Comparison of ENCODE assay signal across 11 cellular contexts in the genomic region with DNA sequence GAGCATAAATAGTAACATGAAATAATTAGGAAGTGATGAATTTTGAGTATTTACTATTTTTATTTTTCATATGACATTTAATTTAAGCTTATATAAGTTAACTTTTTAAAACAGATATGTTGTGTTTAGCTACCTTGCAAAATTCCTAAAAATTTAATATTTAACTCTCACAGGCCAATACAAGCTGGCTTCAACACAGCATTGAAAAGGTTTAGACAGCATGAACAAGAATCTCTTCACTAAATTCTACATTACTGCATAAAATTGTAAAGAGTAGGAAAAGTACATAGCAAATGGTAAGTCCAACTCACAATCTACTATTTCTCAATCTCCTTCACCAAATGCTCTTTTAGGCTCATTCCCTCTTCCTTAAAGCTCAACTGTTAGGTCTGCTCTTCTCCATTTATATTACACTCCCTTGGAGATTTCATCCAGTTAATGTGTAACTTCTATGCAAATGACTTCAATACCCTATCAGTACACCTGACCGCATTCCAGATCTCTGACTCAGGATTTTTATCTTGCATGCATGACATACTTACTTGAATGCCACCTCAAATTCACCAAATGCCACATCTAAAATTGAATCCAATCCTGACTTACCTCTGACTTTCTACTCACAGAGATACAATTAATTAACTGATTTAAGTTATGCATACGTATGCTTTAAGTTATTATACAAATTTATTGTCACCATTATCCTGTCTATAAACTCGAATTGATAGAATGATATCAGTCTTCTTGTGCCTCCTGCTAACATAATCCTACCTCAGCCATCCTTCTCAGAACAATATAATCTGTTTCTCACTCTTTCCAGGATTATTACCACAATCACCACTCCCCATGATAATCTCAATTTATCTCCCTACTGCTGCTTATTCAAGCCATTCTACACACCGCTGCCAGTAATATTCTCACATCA.
DNase-seq lines count a peak whose midpoint lies in the region; ATAC-seq, FAIRE-seq and TF ChIP-seq lines count a peak whose summit lies in the region.
"Had no signal": no experiment of that assay in that cellular context is flagged by ENCODE, and none has a peak within 500 bp of the region (broad histone marks: within the 10 kb centered on the region; RNA-seq: fewer than 3 reads in every experiment).

No MANE protein-coding gene starts in this region.

- H2AFZ ChIP-seq in HCT116 (ENCODE audit: low read depth, low read length, poor library complexity, severe bottlenecking): no peak overlapping the region

- peak; percentile 96 for ATAC-seq in HCT116
- ATAC-seq in RWPE2 (ENCODE audit: low read depth): peak; percentile 91
- ATAC-seq in GM21576 (IDR thresholded peaks at IDR 0.05; ENCODE audit: unreplicated experiment): no peak
- ATAC-seq: stimulated activated naive CD8-positive, alpha-beta T cell treated with anti-CD3 and anti-CD28 coated beads, Interleukin-15, amount 100 ng/mL, for 72 hours had no signal

- 93 to 94% methylated on average over 4 of the region's 4 CpGs for WGBS in thyroid gland, 2 donors

- TF ChIP-seq CTCF in HCT116 (IDR thresholded peaks at IDR 0.05 in 2 of 3, conservative IDR thresholded peaks at IDR 0.05 in 1 of 3; ENCODE audit: borderline replicate concordance in 1 of 3, insufficient read depth in 1 of 3, low read depth in 2 of 3, low read length in 2 of 3) (no peak), RWPE2 (IDR thresholded peaks at IDR 0.05; ENCODE audit: poor library complexity, severe bottlenecking) (no peak), thyroid gland (IDR thresholded peaks at IDR 0.05) (no peak)

- intact Hi-C loops in HCT116 (cut with micrococcal nuclease): no loop called here
- intact Hi-C loops in thyroid gland (cut with DNase I): no loop called here
- intact Hi-C loops in head of caudate nucleus (cut with DNase I): no loop called here

- H3K4me1 ChIP-seq in HCT116 (ENCODE audit: control insufficient read depth in 1 of 2, insufficient read depth in 2 of 2, low read length in 2 of 2) (peaks cover 18 to 26% of the 10 kb centered on the region in 2 experiments), RWPE2 (ENCODE audit: insufficient read depth, poor library complexity, severe bottlenecking) (peaks cover 19% of the 10 kb centered on the region), thyroid gland (peaks cover 9 to 16% of the 10 kb centered on the region in 2 donors)

- CTCF ChIA-PET in HCT116 (lab: Charles Lee): no interaction called here

- no peak for TF ChIP-seq RAD21 in HCT116 (IDR thresholded peaks at IDR 0.05; ENCODE audit: low read depth)

- H3K4me2 ChIP-seq in HCT116 (ENCODE audit: low read length): peak overlapping the region; percentile 71

- H3K9me3 ChIP-seq in HCT116 (ENCODE audit: control insufficient read depth in 1 of 2, insufficient read depth in 1 of 2, low read depth in 1 of 2, low read length in 2 of 2): no peaks in the 10 kb centered on the region
- no peaks in the 10 kb centered on the region for H3K9me3 ChIP-seq in RWPE2 (ENCODE audit: severe bottlenecking)
- H3K9me3 ChIP-seq in thyroid gland: no peaks in the 10 kb centered on the region

- H3K79me2 ChIP-seq in HCT116 (ENCODE audit: insufficient read depth, low read length): peaks cover 62% of the 10 kb centered on the region

- H3K4me3 ChIP-seq in HCT116 (replicated peaks in 1 of 2; ENCODE audit: low read depth in 1 of 2, low read length in 2 of 2) (peak overlapping the region in 1 of 2 experiments; percentile 39; a peak in 2 of 4 replicates), RWPE2 (ENCODE audit: severe bottlenecking) (no peak overlapping the region), thyroid gland (replicated peaks in 1 of 3) (no peak overlapping the region)
- H3K4me3 ChIP-seq: skin epidermis had no signal

- no peaks in the 10 kb centered on the region for H4K20me1 ChIP-seq in HCT116 (ENCODE audit: insufficient read depth)

- peak overlapping the region; percentile 6; the same call in 1 of the 2 replicates for H3K9ac ChIP-seq in HCT116 (ENCODE audit: low read length)

- H3K27ac ChIP-seq in HCT116 (ENCODE audit: low read depth, low read length) (peak overlapping the region; percentile 50; the same call in 1 of the 2 replicates), RWPE2 (ENCODE audit: poor library complexity, severe bottlenecking) (no peak overlapping the region), thyroid gland (peak overlapping the region; percentile 21 to 62 (median 56))
- H3K27ac ChIP-seq: skin epidermis had no signal

- POLR2A ChIA-PET in HCT116 (lab: Charles Lee): no interaction called here

- TF ChIP-seq POLR2A in HCT116 (IDR thresholded peaks at IDR 0.05; ENCODE audit: borderline replicate concordance, extremely low read depth, insufficient read depth, insufficient read length) (no peak), thyroid gland (IDR thresholded peaks at IDR 0.05) (no peak)

- H3K27me3 ChIP-seq in HCT116 (ENCODE audit: insufficient read depth, low read length) (no peaks in the 10 kb centered on the region), RWPE2 (ENCODE audit: insufficient read depth, poor library complexity, severe bottlenecking) (no peaks in the 10 kb centered on the region), thyroid gland (no peaks in the 10 kb centered on the region)

- FAIRE-seq in islet of Langerhans (lab: Jason Lieb, UNC): peak; percentile 100

- no peaks in the 10 kb centered on the region for H3K9me2 ChIP-seq in HCT116 (ENCODE audit: insufficient read depth)

- no peaks in the 10 kb centered on the region for H3K36me3 ChIP-seq in HCT116 (ENCODE audit: control insufficient read depth in 1 of 2, insufficient read depth in 2 of 2, low read length in 2 of 2)
- peaks cover 7% of the 10 kb centered on the region; the same call in 1 of the 2 replicates for H3K36me3 ChIP-seq in RWPE2 (ENCODE audit: low read depth)
- no peaks in the 10 kb centered on the region for H3K36me3 ChIP-seq in thyroid gland

- BruUV-seq in HCT116 (replicated peaks; lab: Mats Ljungman, UMichigan): no TSS peak

- DNase-seq in HCT116 (ENCODE audit: low read depth, low spot score) (peak; percentile 71), RWPE2 (ENCODE audit: low spot score) (no peak), thyroid gland (peak; percentile 23 to 24), cortex of kidney (lab: John Stamatoyannopoulos, UW) (no peak), head of caudate nucleus (no peak), putamen (ENCODE audit: low spot score) (no peak)
- DNase-seq: activated CD4-positive, alpha-beta memory T cell treated with anti-CD3 and anti-CD28 coated beads, Interleukin-2, amount 10 ng/mL, durations not matched to agents 7 days and 5 days; stimulated activated naive CD8-positive, alpha-beta T cell treated with anti-CD3 and anti-CD28 coated beads, Interleukin-15, amount 100 ng/mL, for 72 hours had no signal

- RAD21 ChIA-PET in HCT116 (lab: Charles Lee; ENCODE audit: low non-redundant PET in 1 of 2, low total read pairs in 2 of 2, uncharacterized antibody in 2 of 2, unreplicated experiment in 2 of 2): no interaction called here

TF ChIP-seq in HCT116, 20 proteins besides CTCF, POLR2A, EP300 and RAD21:
- TF ChIP-seq EGR1 (IDR thresholded peaks at IDR 0.05; ENCODE audit: low read depth): 0 out of 2 replicates have a peak, but pooled peaks have one; percentile 17
- TF ChIP-seq TCF7L2 (IDR thresholded peaks at IDR 0.05; ENCODE audit: borderline replicate concordance, extremely low read depth, insufficient read depth, insufficient read length): no peak
- TF ChIP-seq, protein P1, sequence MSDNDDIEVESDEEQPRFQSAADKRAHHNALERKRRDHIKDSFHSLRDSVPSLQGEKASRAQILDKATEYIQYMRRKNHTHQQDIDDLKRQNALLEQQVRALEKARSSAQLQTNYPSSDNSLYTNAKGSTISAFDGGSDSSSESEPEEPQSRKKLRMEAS (IDR thresholded peaks at IDR 0.05): peak; percentile 30; the same call in 1 of the 2 replicates
- TF ChIP-seq SP1 (IDR thresholded peaks at IDR 0.05; ENCODE audit: low read depth): peak; percentile 53
- 0 out of 2 replicates have a peak, but pooled peaks have one; percentile 24 for TF ChIP-seq SIN3A (IDR thresholded peaks at IDR 0.05; ENCODE audit: low read depth)
- 0 out of 2 replicates have a peak, but pooled peaks have one; percentile 13 for TF ChIP-seq CEBPB (IDR thresholded peaks at IDR 0.05; ENCODE audit: low read depth)
- TF ChIP-seq FOSL1 (IDR thresholded peaks at IDR 0.05; ENCODE audit: low read depth): peak; percentile 70
- TF ChIP-seq YY1 (IDR thresholded peaks at IDR 0.05; ENCODE audit: extremely low read depth, insufficient replicate concordance, low read depth, low read length): no peak
- TF ChIP-seq EZH2 (IDR thresholded peaks at IDR 0.05): no peak
- peak; percentile 72 for TF ChIP-seq JUND (IDR thresholded peaks at IDR 0.05)

Comparison
In these comparisons a context has a peak if more than half of its experiments do, and no peak if none do; other contexts are left out.
1. DNase-seq: peak in HCT116 (single experiment) and thyroid gland (2 of 2); none in RWPE2 (single experiment), cortex of kidney (single experiment), head of caudate nucleus (0 of 42) and putamen (single experiment).